In the genomic region with DNA sequence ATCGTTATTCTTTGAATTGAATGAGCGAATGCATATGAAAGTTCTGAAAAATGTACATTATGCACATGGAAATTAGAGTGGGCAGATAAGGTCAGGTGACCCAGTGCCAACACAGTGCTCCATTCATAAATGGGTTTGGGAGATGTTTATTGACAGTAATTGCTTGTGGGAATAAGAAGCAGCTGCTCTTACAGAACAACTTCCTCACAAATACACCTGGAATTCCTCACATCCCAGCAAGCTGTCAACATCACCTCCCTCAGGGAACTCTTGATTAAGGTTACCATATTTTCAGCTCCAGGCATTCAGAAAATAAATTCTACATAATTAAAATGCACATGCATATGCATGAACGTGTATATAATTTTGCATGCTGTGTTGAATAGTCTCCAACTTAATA, we compare ENCODE assay signal across 2 cellular contexts.
TF ChIP-seq lines count a peak whose summit lies in the region.

No MANE protein-coding gene starts in this region.

TF ChIP-seq in SK-N-SH, 30 proteins besides CTCF, POLR2A, EP300 and RAD21 (continued from another document):
- no peak for TF ChIP-seq FOXJ3 (CRISPR knock-in tag; IDR thresholded peaks at IDR 0.05)

TF ChIP-seq in SK-N-SH treated with all-trans-retinoic acid at 6 μM for 48 hours, 23 proteins besides CTCF, POLR2A, EP300 and RAD21 (continued from another document):
- TF ChIP-seq TCF4 (CRISPR knock-in tag; IDR thresholded peaks at IDR 0.05; ENCODE audit: borderline replicate concordance) (no peak), CSDC2 (CRISPR knock-in tag; IDR thresholded peaks at IDR 0.05) (no peak), ARNTL (CRISPR knock-in tag; IDR thresholded peaks at IDR 0.05; ENCODE audit: borderline replicate concordance, low read depth) (no peak), RARB (CRISPR knock-in tag; IDR thresholded peaks at IDR 0.05) (no peak), OSR1 (CRISPR knock-in tag; IDR thresholded peaks at IDR 0.05) (no peak), ESRRG (CRISPR knock-in tag; IDR thresholded peaks at IDR 0.05) (no peak), ZFP30 (CRISPR knock-in tag; IDR thresholded peaks at IDR 0.05) (no peak), BACH2 (CRISPR knock-in tag; IDR thresholded peaks at IDR 0.05; ENCODE audit: borderline replicate concordance) (no peak)
- TF ChIP-seq, protein P1, sequence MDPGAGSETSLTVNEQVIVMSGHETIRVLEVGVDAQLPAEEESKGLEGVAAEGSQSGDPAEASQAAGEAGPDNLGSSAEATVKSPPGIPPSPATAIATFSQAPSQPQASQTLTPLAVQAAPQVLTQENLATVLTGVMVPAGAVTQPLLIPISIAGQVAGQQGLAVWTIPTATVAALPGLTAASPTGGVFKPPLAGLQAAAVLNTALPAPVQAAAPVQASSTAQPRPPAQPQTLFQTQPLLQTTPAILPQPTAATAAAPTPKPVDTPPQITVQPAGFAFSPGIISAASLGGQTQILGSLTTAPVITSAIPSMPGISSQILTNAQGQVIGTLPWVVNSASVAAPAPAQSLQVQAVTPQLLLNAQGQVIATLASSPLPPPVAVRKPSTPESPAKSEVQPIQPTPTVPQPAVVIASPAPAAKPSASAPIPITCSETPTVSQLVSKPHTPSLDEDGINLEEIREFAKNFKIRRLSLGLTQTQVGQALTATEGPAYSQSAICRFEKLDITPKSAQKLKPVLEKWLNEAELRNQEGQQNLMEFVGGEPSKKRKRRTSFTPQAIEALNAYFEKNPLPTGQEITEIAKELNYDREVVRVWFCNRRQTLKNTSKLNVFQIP (CRISPR knock-in tag; IDR thresholded peaks at IDR 0.05; ENCODE audit: borderline replicate concordance, low read depth): no peak
- TF ChIP-seq, protein P2, sequence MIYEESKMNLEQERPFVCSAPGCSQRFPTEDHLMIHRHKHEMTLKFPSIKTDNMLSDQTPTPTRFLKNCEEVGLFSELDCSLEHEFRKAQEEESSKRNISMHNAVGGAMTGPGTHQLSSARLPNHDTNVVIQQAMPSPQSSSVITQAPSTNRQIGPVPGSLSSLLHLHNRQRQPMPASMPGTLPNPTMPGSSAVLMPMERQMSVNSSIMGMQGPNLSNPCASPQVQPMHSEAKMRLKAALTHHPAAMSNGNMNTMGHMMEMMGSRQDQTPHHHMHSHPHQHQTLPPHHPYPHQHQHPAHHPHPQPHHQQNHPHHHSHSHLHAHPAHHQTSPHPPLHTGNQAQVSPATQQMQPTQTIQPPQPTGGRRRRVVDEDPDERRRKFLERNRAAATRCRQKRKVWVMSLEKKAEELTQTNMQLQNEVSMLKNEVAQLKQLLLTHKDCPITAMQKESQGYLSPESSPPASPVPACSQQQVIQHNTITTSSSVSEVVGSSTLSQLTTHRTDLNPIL (CRISPR knock-in tag; IDR thresholded peaks at IDR 0.05; ENCODE audit: low read depth): no peak
- TF ChIP-seq, protein P3, sequence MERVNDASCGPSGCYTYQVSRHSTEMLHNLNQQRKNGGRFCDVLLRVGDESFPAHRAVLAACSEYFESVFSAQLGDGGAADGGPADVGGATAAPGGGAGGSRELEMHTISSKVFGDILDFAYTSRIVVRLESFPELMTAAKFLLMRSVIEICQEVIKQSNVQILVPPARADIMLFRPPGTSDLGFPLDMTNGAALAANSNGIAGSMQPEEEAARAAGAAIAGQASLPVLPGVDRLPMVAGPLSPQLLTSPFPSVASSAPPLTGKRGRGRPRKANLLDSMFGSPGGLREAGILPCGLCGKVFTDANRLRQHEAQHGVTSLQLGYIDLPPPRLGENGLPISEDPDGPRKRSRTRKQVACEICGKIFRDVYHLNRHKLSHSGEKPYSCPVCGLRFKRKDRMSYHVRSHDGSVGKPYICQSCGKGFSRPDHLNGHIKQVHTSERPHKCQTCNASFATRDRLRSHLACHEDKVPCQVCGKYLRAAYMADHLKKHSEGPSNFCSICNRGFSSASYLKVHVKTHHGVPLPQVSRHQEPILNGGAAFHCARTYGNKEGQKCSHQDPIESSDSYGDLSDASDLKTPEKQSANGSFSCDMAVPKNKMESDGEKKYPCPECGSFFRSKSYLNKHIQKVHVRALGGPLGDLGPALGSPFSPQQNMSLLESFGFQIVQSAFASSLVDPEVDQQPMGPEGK (CRISPR knock-in tag; IDR thresholded peaks at IDR 0.05; ENCODE audit: borderline replicate concordance): no peak
- TF ChIP-seq, protein P4, sequence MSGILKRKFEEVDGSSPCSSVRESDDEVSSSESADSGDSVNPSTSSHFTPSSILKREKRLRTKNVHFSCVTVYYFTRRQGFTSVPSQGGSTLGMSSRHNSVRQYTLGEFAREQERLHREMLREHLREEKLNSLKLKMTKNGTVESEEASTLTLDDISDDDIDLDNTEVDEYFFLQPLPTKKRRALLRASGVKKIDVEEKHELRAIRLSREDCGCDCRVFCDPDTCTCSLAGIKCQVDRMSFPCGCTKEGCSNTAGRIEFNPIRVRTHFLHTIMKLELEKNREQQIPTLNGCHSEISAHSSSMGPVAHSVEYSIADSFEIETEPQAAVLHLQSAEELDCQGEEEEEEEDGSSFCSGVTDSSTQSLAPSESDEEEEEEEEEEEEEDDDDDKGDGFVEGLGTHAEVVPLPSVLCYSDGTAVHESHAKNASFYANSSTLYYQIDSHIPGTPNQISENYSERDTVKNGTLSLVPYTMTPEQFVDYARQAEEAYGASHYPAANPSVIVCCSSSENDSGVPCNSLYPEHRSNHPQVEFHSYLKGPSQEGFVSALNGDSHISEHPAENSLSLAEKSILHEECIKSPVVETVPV (CRISPR knock-in tag; IDR thresholded peaks at IDR 0.05): no peak
